19 cellular contexts compared by ENCODE assay signal in the genomic region with DNA sequence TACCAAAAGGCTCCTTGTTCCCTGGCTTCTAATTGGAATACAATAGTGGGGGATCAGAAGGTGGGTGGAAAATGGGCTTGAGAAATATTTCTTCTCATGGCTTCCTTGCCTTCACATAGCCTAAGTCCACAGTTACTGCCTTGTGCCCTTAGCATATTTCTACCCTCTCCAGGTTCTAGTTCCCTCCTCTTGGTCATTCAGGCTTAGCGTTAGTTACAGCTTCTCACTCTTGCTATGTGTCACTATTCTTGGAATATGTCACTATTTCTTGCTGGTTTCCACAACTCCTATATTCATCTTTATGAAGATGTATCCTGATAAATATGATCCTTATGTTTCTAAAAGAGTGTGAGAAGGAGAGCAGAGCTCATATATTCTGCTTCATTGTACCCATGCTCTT. TPM values are rescaled to one million over a fixed set of nuclear protein-coding genes. Genes with fewer than 3 reads are reported as not detected.
DNase-seq lines count a peak whose midpoint lies in the region; ATAC-seq and TF ChIP-seq lines count a peak whose summit lies in the region.
"Had no signal": no experiment of that assay in that cellular context is flagged by ENCODE, and none has a peak within 500 bp of the region (broad histone marks: within the 10 kb centered on the region; RNA-seq: fewer than 3 reads in every experiment).

No MANE protein-coding gene starts in this region.

- H4K8ac ChIP-seq in H9 (replicated peaks; ENCODE audit: insufficient read length, low read depth, low read length) = no peak overlapping the region

- no peak overlapping the region for H2BK12ac ChIP-seq in H9 (ENCODE audit: insufficient read length, low read depth, low read length)

- H3K79me2 ChIP-seq in OCI-LY3 (ENCODE audit: low read length) (no peaks in the 10 kb centered on the region), H9 (ENCODE audit: insufficient read depth, low read length) (no peaks in the 10 kb centered on the region), PC-3 (ENCODE audit: low read length) (no peaks in the 10 kb centered on the region)

- no peak overlapping the region for H3T11ph ChIP-seq in H9 (ENCODE audit: low read length)

- intact Hi-C loops in PC-3 (cut with micrococcal nuclease) = no loop called here

- H3F3A ChIP-seq in PC-3 (ENCODE audit: low read length, unreplicated experiment) = no peaks in the 10 kb centered on the region

- H3K23me2 ChIP-seq in H9 (ENCODE audit: insufficient read length, low read depth, low read length, poor library complexity, severe bottlenecking) = no peaks in the 10 kb centered on the region

- no peak overlapping the region for H3K18ac ChIP-seq in H9 (ENCODE audit: insufficient read length, low read depth, low read length)

- H3K27ac ChIP-seq in OCI-LY3 (ENCODE audit: low read length) = no peak overlapping the region
- H3K27ac ChIP-seq in H9 (ENCODE audit: insufficient read length, low read depth, low read length) = no peak overlapping the region
- H3K27ac ChIP-seq in PC-3 (ENCODE audit: low read length) = no peak overlapping the region
- H3K27ac ChIP-seq: 22Rv1, BLaER1, KMS-11 had no signal

- H4K91ac ChIP-seq in H9 (ENCODE audit: insufficient read length, low read depth, low read length) = no peak overlapping the region

- no peaks in the 10 kb centered on the region; the same call in 1 of the 2 replicates for H3K27me3 Mint-ChIP-seq in H9 (ENCODE audit: low read depth)

- H2BK15ac ChIP-seq in H9 (ENCODE audit: low read depth, low read length) = no peak overlapping the region

- H3K56ac ChIP-seq in H9 (ENCODE audit: insufficient read length, low read depth, low read length) = no peak overlapping the region

- no peaks in the 10 kb centered on the region; the same call in 1 of the 2 replicates for H3K27me3 ChIP-seq in GM06990 (replicated peaks; ENCODE audit: control insufficient read depth, insufficient read depth, low read length)
- no peaks in the 10 kb centered on the region for H3K27me3 ChIP-seq in OCI-LY3 (ENCODE audit: low read depth, low read length)
- H3K27me3 ChIP-seq in H9 (ENCODE audit: insufficient read depth, low read length) = no peaks in the 10 kb centered on the region
- H3K27me3 ChIP-seq in PC-3 (ENCODE audit: low read length) = no peaks in the 10 kb centered on the region
- H3K27me3 ChIP-seq: BLaER1 had no signal

- POLR2A ChIA-PET in PC-3 (lab: Charles Lee; ENCODE audit: unreplicated experiment) = no interaction called here

- H2AFZ ChIP-seq in OCI-LY3 (ENCODE audit: low read depth, low read length) = no peak overlapping the region
- no peak overlapping the region for H2AFZ ChIP-seq in H9 (ENCODE audit: low read length)
- no peak overlapping the region for H2AFZ ChIP-seq in PC-3 (ENCODE audit: low read length)

- H2AK5ac ChIP-seq in H9 (ENCODE audit: insufficient read length, low read length) = no peak overlapping the region

- no peak overlapping the region for H3K23ac ChIP-seq in H9 (ENCODE audit: insufficient read length, low read depth, low read length)

- no peak overlapping the region for H2BK120ac ChIP-seq in H9 (ENCODE audit: low read depth, low read length, poor library complexity, severe bottlenecking)

- 0 out of 2 replicates have a peak, but pooled peaks cover 3% of the 10 kb centered on the region for H3K9me3 ChIP-seq in OCI-LY3 (ENCODE audit: insufficient read depth, low read length)
- H3K9me3 ChIP-seq in H9 (ENCODE audit: control insufficient read depth, low read depth, low read length) = no peaks in the 10 kb centered on the region
- no peaks in the 10 kb centered on the region for H3K9me3 ChIP-seq in PC-3 (ENCODE audit: low read length)
- H3K9me3 ChIP-seq: Caco-2 had no signal

- H3K79me1 ChIP-seq in H9 (ENCODE audit: insufficient read depth, low read depth, low read length, poor library complexity, severe bottlenecking) = no peaks in the 10 kb centered on the region

- no peaks in the 10 kb centered on the region for H3K4me1 Mint-ChIP-seq in H9
- H3K4me1 Mint-ChIP-seq: CD8-positive, alpha-beta memory T cell had no signal

- H3K4me2 ChIP-seq in OCI-LY3 (ENCODE audit: low read length) = peak overlapping the region; percentile 34; the same call in 1 of the 2 replicates
- no peak overlapping the region for H3K4me2 ChIP-seq in H9 (ENCODE audit: insufficient read depth, insufficient read length, low read length)
- no peak overlapping the region for H3K4me2 ChIP-seq in PC-3 (ENCODE audit: low read length)
- H3K4me2 ChIP-seq: BLaER1, KMS-11 had no signal

- H3K4me1 ChIP-seq in OCI-LY3 (ENCODE audit: low read length) = peaks cover 20% of the 10 kb centered on the region
- H3K4me1 ChIP-seq in H9 (ENCODE audit: insufficient read depth, low read length) = no peaks in the 10 kb centered on the region
- no peaks in the 10 kb centered on the region for H3K4me1 ChIP-seq in PC-3 (ENCODE audit: insufficient read depth, low read length)
- H3K4me1 ChIP-seq: BLaER1, Caco-2 had no signal

- no TSS peak for BruUV-seq in PC-3 (replicated peaks; lab: Mats Ljungman, UMichigan)

- DNase-seq in GM06990 (ENCODE audit: extremely low read depth, insufficient read length) = peak; percentile 10
- no peak for DNase-seq in nucleus accumbens (lab: John Stamatoyannopoulos, UW)
- no peak for DNase-seq in NCI-H1417 (lab: John Stamatoyannopoulos, UW)
- DNase-seq in H9 = no peak
- no peak for DNase-seq in PC-3
- DNase-seq: Caco-2; CD8-positive, alpha-beta memory T cell; GF-D8; HCEC 1CT; HFFc6 had no signal

- no peak for TF ChIP-seq CTCF in GM06990 (IDR thresholded peaks at IDR 0.05; ENCODE audit: insufficient read depth, low read length, poor library complexity, severe bottlenecking)
- TF ChIP-seq CTCF in OCI-LY3 (IDR thresholded peaks at IDR 0.05; ENCODE audit: low read depth, low read length) = no peak
- no peak for TF ChIP-seq CTCF in H9 (conservative IDR thresholded peaks at IDR 0.05)
- no peak for TF ChIP-seq CTCF in PC-3 (conservative IDR thresholded peaks at IDR 0.05; ENCODE audit: low read depth, low read length)

- H3K36me3 ChIP-seq in GM06990 (ENCODE audit: control insufficient read depth, insufficient read depth, low read length) = no peaks in the 10 kb centered on the region
- H3K36me3 ChIP-seq in OCI-LY3 (replicated peaks; ENCODE audit: low read depth, low read length) = no peaks in the 10 kb centered on the region
- no peaks in the 10 kb centered on the region for H3K36me3 ChIP-seq in PC-3 (ENCODE audit: low read depth, low read length)
- H3K36me3 ChIP-seq: BLaER1 had no signal

- H3K4me3 Mint-ChIP-seq in H9 = no peak overlapping the region
- H3K4me3 Mint-ChIP-seq: CD8-positive, alpha-beta memory T cell; HFFc6 had no signal

- peak; percentile 73 for ATAC-seq in GM18868 (IDR thresholded peaks at IDR 0.05; ENCODE audit: unreplicated experiment)
- ATAC-seq in HG02610 (IDR thresholded peaks at IDR 0.05; ENCODE audit: unreplicated experiment) = peak; percentile 59
- no peak for ATAC-seq in PC-3
- ATAC-seq: HepG2 had no signal

- H3K9ac ChIP-seq in OCI-LY3 (ENCODE audit: low read length) (no peak overlapping the region), H9 (ENCODE audit: extremely low read depth, insufficient read length, low read length) (no peak overlapping the region), PC-3 (ENCODE audit: low read length) (no peak overlapping the region)
- H3K9ac ChIP-seq: BLaER1, KMS-11 had no signal

- no peak overlapping the region for H3K4ac ChIP-seq in H9 (ENCODE audit: low read depth, low read length)

- CTCF ChIA-PET in PC-3 (lab: Charles Lee) = no interaction called here

- WGBS in H9 (ENCODE audit: extremely low coverage, insufficient read length, low lambda C conversion rate) = no CpG with 5 or more reads among the region's 1 CpG

- no peak overlapping the region for H3K27ac Mint-ChIP-seq in H9
- H3K27ac Mint-ChIP-seq: CD8-positive, alpha-beta memory T cell; HFFc6 had no signal

- H3K9me3 Mint-ChIP-seq in H9 = no peaks in the 10 kb centered on the region
- H3K9me3 Mint-ChIP-seq: HFFc6 had no signal

- no peaks in the 10 kb centered on the region for H3K36me3 Mint-ChIP-seq in H9 (ENCODE audit: insufficient read depth in 1 of 3, low read depth in 3 of 3)
- H3K36me3 Mint-ChIP-seq: CD8-positive, alpha-beta memory T cell had no signal

- H4K20me1 ChIP-seq in OCI-LY3 (ENCODE audit: insufficient read depth, low read length) = no peaks in the 10 kb centered on the region
- H4K20me1 ChIP-seq in H9 (ENCODE audit: control insufficient read depth, insufficient read depth, insufficient read length) = no peaks in the 10 kb centered on the region
- no peaks in the 10 kb centered on the region for H4K20me1 ChIP-seq in PC-3 (ENCODE audit: low read length)
- H4K20me1 ChIP-seq: BLaER1 had no signal

- no peaks in the 10 kb centered on the region for H3K9me2 ChIP-seq in PC-3 (replicated peaks; ENCODE audit: low read length)

- H3K4me3 ChIP-seq in GM06990 (replicated peaks; ENCODE audit: low read depth, low read length) (no peak overlapping the region), OCI-LY3 (ENCODE audit: low read length) (no peak overlapping the region), PC-3 (ENCODE audit: low read length) (no peak overlapping the region)
- H3K4me3 ChIP-seq: BLaER1 had no signal

- H3K14ac ChIP-seq in H9 (ENCODE audit: insufficient read depth, low read length) = no peak overlapping the region

- no peak overlapping the region for H2BK5ac ChIP-seq in H9 (ENCODE audit: insufficient read length, low read length)

- H4K5ac ChIP-seq in H9 (ENCODE audit: insufficient read length, low read depth, low read length) = no peak overlapping the region

- H2BK20ac ChIP-seq in H9 (ENCODE audit: low read depth, low read length, poor library complexity, severe bottlenecking) = no peak overlapping the region

RNA-seq across cellular contexts. Expression of a gene that starts 2.5 kb away (rescaled TPM):
- total RNA-seq in H9 (2021) = 0.26 and 0.79 TPM in 2 replicates
- 0.11 TPM in 1 of 2 replicates, not detected in the other for total RNA-seq in PC-3 (2014; rRNA removed)
- total RNA-seq: A673; Caco-2; CD8-positive, alpha-beta memory T cell; H1; HepG2; HFFc6 had no signal

RNA-seq across cellular contexts. Expression of a gene that starts 13.4 kb away (rescaled TPM):
- not detected in 2 replicates for total RNA-seq in H9 (2021)
- not detected in 2 replicates for total RNA-seq in PC-3 (2014; rRNA removed)
- total RNA-seq: A673; Caco-2; CD8-positive, alpha-beta memory T cell; H1; HepG2; HFFc6 had no signal

RNA-seq across cellular contexts. Expression of a gene that starts 27.0 kb away (rescaled TPM):
- total RNA-seq in H9 (2021) = not detected in 2 replicates
- total RNA-seq in PC-3 (2014; rRNA removed) = not detected in 2 replicates
- total RNA-seq: A673; Caco-2; CD8-positive, alpha-beta memory T cell; H1; HepG2; HFFc6 had no signal

RNA-seq across cellular contexts. Expression of a gene that starts 31.0 kb away (rescaled TPM):
- not detected in 2 replicates for total RNA-seq in H9 (2021)
- total RNA-seq in PC-3 (2014; rRNA removed) = not detected in 2 replicates
- total RNA-seq: A673; Caco-2; CD8-positive, alpha-beta memory T cell; H1; HepG2; HFFc6 had no signal

RNA-seq across cellular contexts. Expression of a gene that starts 36.4 kb away (rescaled TPM):
- 18.0 and 18.2 TPM in 2 replicates for total RNA-seq in H9 (2021)
- 4.5 and 5.4 TPM in 2 replicates for total RNA-seq in PC-3 (2014; rRNA removed)
- total RNA-seq: Caco-2, HepG2 had no signal
